ENCODE assay signal across 20 cellular contexts in genomic region chr2:224259831-224260230, GRCh38.
"Had no signal": no experiment of that assay in that cellular context is flagged by ENCODE, and none has a peak within 500 bp of the region (broad histone marks: within the 10 kb centered on the region; RNA-seq: fewer than 3 reads in every experiment).

No MANE protein-coding gene starts in this region.

- H3K4me1 ChIP-seq: right atrium auricular region, suprapubic skin, upper lobe of right lung had no signal

- H3K36me3 Mint-ChIP-seq: immature natural killer cell, naive B cell had no signal

- H3K36me3 ChIP-seq: gastroesophageal sphincter, neutrophil, right atrium auricular region, suprapubic skin, tibial artery, upper lobe of right lung, vagina had no signal

- H3K27me3 ChIP-seq: gastroesophageal sphincter, neutrophil, right atrium auricular region, suprapubic skin, tibial artery, upper lobe of right lung, vagina had no signal

- H3K27ac Mint-ChIP-seq: immature natural killer cell had no signal

- H3K9me3 Mint-ChIP-seq: immature natural killer cell, naive B cell, nephron progenitor cell had no signal

- H3K27ac ChIP-seq: neutrophil, right atrium auricular region, suprapubic skin, tibial artery, upper lobe of right lung, vagina had no signal

- H3K4me1 Mint-ChIP-seq: immature natural killer cell had no signal

- H3K4me3 Mint-ChIP-seq: naive B cell had no signal

- H3K4me3 ChIP-seq: dorsolateral prefrontal cortex, gastroesophageal sphincter, lung, right atrium auricular region, suprapubic skin, tibial artery, upper lobe of right lung, vagina had no signal

- DNase-seq: cortex of kidney; dorsolateral prefrontal cortex; effector CD8-positive, alpha-beta T cell; glutamatergic neuron; immature natural killer cell; left colon; left ventricle myocardium superior; naive B cell; small intestine; stimulated activated CD4-positive, alpha-beta T cell treated with anti-CD3 and anti-CD28 coated beads, Interleukin-2, amount 100 ng/mL, for 48 hours; stimulated activated naive CD8-positive, alpha-beta T cell treated with anti-CD3 and anti-CD28 coated beads, Interleukin-15, Interleukin-2, amounts not matched to agents 100 U/mL and 50 U/mL, for 24 hours; tibial artery; upper lobe of right lung had no signal

- H3K9me3 ChIP-seq: gastroesophageal sphincter, neutrophil, right atrium auricular region, suprapubic skin, tibial artery, upper lobe of right lung, vagina had no signal
